ENCODE assay signal across 18 cellular contexts in the genomic region with DNA sequence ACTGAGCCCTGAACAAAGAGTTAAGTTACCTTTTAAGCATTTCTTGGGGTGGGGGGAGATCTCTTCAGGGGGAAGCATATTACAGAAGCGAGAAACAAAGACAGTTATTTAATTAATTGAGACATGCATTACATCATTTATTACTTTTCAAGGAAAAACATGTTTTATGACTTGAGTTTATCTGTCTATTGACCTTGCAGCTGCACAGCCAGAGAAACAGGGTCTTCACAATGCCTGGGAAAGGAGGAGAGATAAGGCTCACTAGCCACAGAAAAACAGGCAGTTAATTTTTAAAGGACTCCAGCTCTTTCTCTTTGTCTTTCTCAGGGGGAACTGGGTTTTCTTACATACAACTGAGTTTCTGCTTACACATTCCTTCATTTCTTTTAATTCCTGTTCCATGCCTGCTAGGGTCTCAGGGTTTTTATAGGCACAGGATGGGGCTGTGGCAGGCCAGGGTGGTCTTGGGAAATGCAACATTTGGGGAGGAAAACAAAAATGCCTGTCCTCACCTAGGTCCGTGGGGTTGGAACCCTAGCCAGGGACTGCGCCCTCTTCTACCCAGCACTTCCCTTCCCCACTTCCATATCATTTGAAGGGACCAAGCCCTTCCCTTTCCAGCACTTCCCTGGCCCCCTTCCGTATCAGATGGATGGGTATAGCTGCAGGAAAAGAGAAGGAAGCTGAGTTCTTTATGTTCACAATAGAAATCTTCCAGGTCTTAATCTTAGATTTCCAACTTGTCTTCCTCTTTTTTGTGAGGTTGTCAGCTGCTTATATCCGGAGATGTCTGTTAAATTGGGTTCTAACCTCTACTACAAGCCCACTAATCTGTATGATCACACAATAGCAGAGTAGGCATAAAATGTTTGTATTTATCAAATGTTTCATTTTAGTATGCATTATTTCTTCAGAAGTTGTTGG. TPM values are rescaled to one million over a fixed set of nuclear protein-coding genes. Genes with fewer than 3 reads are reported as not detected.
A peak's percentile ranks its signal among the peaks of the same experiment; 100 is the strongest.
DNase-seq lines count a peak whose midpoint lies in the region; ATAC-seq, FAIRE-seq and TF ChIP-seq lines count a peak whose summit lies in the region.
"Had no signal": no experiment of that assay in that cellular context is flagged by ENCODE, and none has a peak within 500 bp of the region (broad histone marks: within the 10 kb centered on the region; RNA-seq: fewer than 3 reads in every experiment).

No MANE protein-coding gene starts in this region.

- H3K27ac Mint-ChIP-seq in T-cell: peak overlapping the region; percentile 56 to 71
- H3K27ac Mint-ChIP-seq: activated T-cell treated with anti-CD3 and anti-CD28 coated beads, Interleukin-2, amount 50 U/mL, for 72 hours had no signal

- intact Hi-C loops in Right ventricle myocardium inferior (cut with DNase I): no loop called here
- intact Hi-C loops in spleen (cut with DNase I; ENCODE audit: low total_unique reads): no loop called here

- H3K9me3 ChIP-seq in right atrium auricular region: no peaks in the 10 kb centered on the region
- H3K9me3 ChIP-seq in spleen: no peaks in the 10 kb centered on the region
- H3K9me3 ChIP-seq: adrenal gland, heart left ventricle, SJCRH30 had no signal

- ATAC-seq in Right ventricle myocardium inferior: no peak
- ATAC-seq in T-cell (replicated peaks in 1 of 4): no peak
- no peak for ATAC-seq in stimulated activated naive CD8-positive, alpha-beta T cell treated with anti-CD3 and anti-CD28 coated beads, Interleukin-15, Interleukin-2, amounts not matched to agents 100 U/mL and 50 U/mL, for 24 hours

- no peaks in the 10 kb centered on the region for H3K9me3 Mint-ChIP-seq in T-cell

- TF ChIP-seq POLR2A in spleen (IDR thresholded peaks at IDR 0.05): no peak

- POLR2A ChIA-PET in T-cell (lab: Charles Lee): interaction anchor here in 1 of 2 donors (1.1 kb wide), 1 partner anchor 37 kb away, joined by 4 read pairs; no protein-coding TSS in a partner anchor

- FAIRE-seq in D721Med (lab: Jason Lieb, UNC): no peak

- H3K36me3 Mint-ChIP-seq in T-cell: peaks cover 69% of the 10 kb centered on the region

- H3K4me3 ChIP-seq in right atrium auricular region (no peak overlapping the region), spleen (no peak overlapping the region)
- H3K4me3 ChIP-seq: adrenal gland, heart left ventricle, SJCRH30 had no signal

- H3K27me3 Mint-ChIP-seq in T-cell: no peaks in the 10 kb centered on the region

- no peak for DNase-seq in right atrium auricular region (ENCODE audit: low spot score)
- no peak for DNase-seq in Right ventricle myocardium inferior (ENCODE audit: missing footprints)
- DNase-seq in T-cell: no peak
- peak; percentile 60 for DNase-seq in left kidney (ENCODE audit: low read depth, low spot score)
- DNase-seq in spleen: no peak
- DNase-seq in stimulated activated naive CD8-positive, alpha-beta T cell treated with anti-CD3 and anti-CD28 coated beads, Interleukin-15, Interleukin-2, amounts not matched to agents 100 U/mL and 50 U/mL, for 24 hours: no peak
- no peak for DNase-seq in D721Med (ENCODE audit: insufficient read length, low spot score)
- DNase-seq in dedifferentiated amniotic fluid mesenchymal stem cell (ENCODE audit: extremely low spot score): no peak
- DNase-seq: activated CD4-positive, alpha-beta T cell treated with anti-CD3 and anti-CD28 coated beads, Interleukin-2, amount 50 U/mL, for 4 hours; activated T-cell treated with anti-CD3 and anti-CD28 coated beads, Interleukin-2, amount 50 U/mL, for 72 hours; caudate nucleus; effector memory CD4-positive, alpha-beta T cell; NCI-H1048; NCI-H524 treated with DMSO at 0.1 percent for 48 hours; occipital lobe; SJCRH30 had no signal

- H3K27ac ChIP-seq in right atrium auricular region (peak overlapping the region; percentile 51 to 56), spleen (peak overlapping the region in 6 of 8 donors; percentile 24 to 67 (median 49))

- no peak for TF ChIP-seq CTCF in right atrium auricular region (IDR thresholded peaks at IDR 0.05)
- no peak for TF ChIP-seq CTCF in spleen (IDR thresholded peaks at IDR 0.05 in 8 of 11, conservative IDR thresholded peaks at IDR 0.05 in 3 of 11)
- no peak for TF ChIP-seq CTCF in D721Med (IDR thresholded peaks at IDR 0.05; ENCODE audit: insufficient read depth, missing control alignments)

- H3K36me3 ChIP-seq in right atrium auricular region (peaks cover 37% of the 10 kb centered on the region), spleen (peaks cover 0 to 95% (median 36%) of the 10 kb centered on the region in 6 donors)
- H3K36me3 ChIP-seq: SJCRH30 had no signal

- CTCF ChIA-PET in T-cell (lab: Charles Lee): interaction anchor here in 1 of 2 donors (0.5 to 0.7 kb wide), 2 partner anchors 43 to 73 kb away, joined by 3 to 4 read pairs; no protein-coding TSS in a partner anchor

- no peaks in the 10 kb centered on the region for H3K27me3 ChIP-seq in right atrium auricular region
- no peaks in the 10 kb centered on the region for H3K27me3 ChIP-seq in spleen (replicated peaks in 1 of 7)
- H3K27me3 ChIP-seq: adrenal gland, heart left ventricle, SJCRH30 had no signal

- no peak overlapping the region for H3K4me3 Mint-ChIP-seq in T-cell
- H3K4me3 Mint-ChIP-seq: activated T-cell treated with anti-CD3 and anti-CD28 coated beads, Interleukin-2, amount 50 U/mL, for 72 hours had no signal

- H3K4me1 Mint-ChIP-seq in T-cell: peaks cover 24 to 33% (median 31%) of the 10 kb centered on the region in 3 donors

- H3K4me1 ChIP-seq in right atrium auricular region: peaks cover 0 to 24% of the 10 kb centered on the region in 2 donors
- peaks cover 0 to 29% (median 4%) of the 10 kb centered on the region in 6 donors for H3K4me1 ChIP-seq in spleen

- 46 to 53% (median 50%) methylated on average over 5 of the region's 5 CpGs for WGBS in spleen, 5 donors

RNA-seq across cellular contexts. Expression of gene BIRC2, which starts 38.3 kb away (rescaled TPM):
- total RNA-seq in right atrium auricular region: 10 to 100 TPM; 31.5 to 36.8 TPM
- total RNA-seq in Right ventricle myocardium inferior: 32.4 TPM
- total RNA-seq in T-cell: 100 to 1,000 TPM in 1 of 5 donors, 10 to 100 TPM in 4; 53.3 to 100 (median 60.8) TPM
- total RNA-seq in spleen: 100 to 1,000 TPM in 1 of 7 donors, 10 to 100 TPM in 6; 43.8 to 101 (median 49.8) TPM
- 10 to 100 TPM; 24.0 to 32.0 (median 27.7) TPM for polyA plus RNA-seq in spleen
